9 cellular contexts compared by ENCODE assay signal in genomic region chr5:154191467-154192261, GRCh38. TPM values are rescaled to one million over a fixed set of nuclear protein-coding genes. Genes with fewer than 3 reads are reported as not detected.
DNase-seq lines count a peak whose midpoint lies in the region; ATAC-seq and TF ChIP-seq lines count a peak whose summit lies in the region.
"Had no signal": no experiment of that assay in that cellular context is flagged by ENCODE, and none has a peak within 500 bp of the region (broad histone marks: within the 10 kb centered on the region; RNA-seq: fewer than 3 reads in every experiment).

No MANE protein-coding gene starts in this region.

- CTCF ChIA-PET in HEK293 (lab: Yijun Ruan, JAX): interaction anchor here (0.7 to 3.8 kb wide), 5 partner anchors 12 to 231 kb away, joined by 4 to 16 read pairs (median 5); no protein-coding TSS in a partner anchor

- intact Hi-C loops in adrenal gland (cut with DNase I) (loop anchor here in 1 of 2 donors (5.0 kb wide), 1 partner anchor 211 kb away; no protein-coding TSS in a partner anchor), tibial artery (cut with DNase I; ENCODE audit: low total_unique reads) (no loop called here)

- no peaks in the 10 kb centered on the region for H3K27me3 ChIP-seq in adrenal gland
- no peaks in the 10 kb centered on the region for H3K27me3 ChIP-seq in kidney epithelial cell (ENCODE audit: control insufficient read depth, insufficient read depth, low read length)
- H3K27me3 ChIP-seq in tibial artery: no peaks in the 10 kb centered on the region

- POLR2A ChIA-PET in HEK293 (lab: Yijun Ruan, JAX): interaction anchor here (1.4 to 2.1 kb wide), 3 partner anchors 24 to 213 kb away, joined by 5 to 10 read pairs (median 5); no protein-coding TSS in a partner anchor

- ATAC-seq in GM21717 (IDR thresholded peaks at IDR 0.05; ENCODE audit: unreplicated experiment): no peak
- no peak for ATAC-seq in HG02623 (IDR thresholded peaks at IDR 0.05; ENCODE audit: unreplicated experiment)

- no peak for TF ChIP-seq POLR2A in adrenal gland (IDR thresholded peaks at IDR 0.05)

- H3K4me1 ChIP-seq in HEK293 (ENCODE audit: control insufficient read depth, insufficient read depth, low read length) (peaks cover 7% of the 10 kb centered on the region; the same call in 1 of the 2 replicates), adrenal gland (replicated peaks in 1 of 2) (peaks cover 21 to 38% of the 10 kb centered on the region in 2 donors), tibial artery (peaks cover 0 to 45% (median 30%) of the 10 kb centered on the region in 4 donors)

- H3K27ac ChIP-seq in 22Rv1: peak overlapping the region; percentile 72; the same call in 1 of the 2 replicates
- no peak overlapping the region for H3K27ac ChIP-seq in HEK293 (ENCODE audit: extremely low read depth, low read depth, low read length)
- peak overlapping the region in 2 of 5 donors; percentile 19 to 42 for H3K27ac ChIP-seq in adrenal gland
- H3K27ac ChIP-seq in tibial artery: peak overlapping the region; percentile 45 to 73
- H3K27ac ChIP-seq: cardiac muscle cell had no signal

- H3K9me3 ChIP-seq in HEK293 (ENCODE audit: control insufficient read depth, insufficient read depth, low read depth, low read length): no peaks in the 10 kb centered on the region
- no peaks in the 10 kb centered on the region for H3K9me3 ChIP-seq in adrenal gland (replicated peaks in 1 of 3)
- H3K9me3 ChIP-seq in tibial artery: no peaks in the 10 kb centered on the region

- DNase-seq in adrenal gland (peak in 5 of 7 donors; percentile 19 to 69 (median 51)), kidney epithelial cell (ENCODE audit: low read depth) (no peak), tibial artery (no peak), superior temporal gyrus (ENCODE audit: extremely low spot score) (no peak)

- WGBS in adrenal gland, 4 donors: 11 to 18% (median 14%) methylated on average over 10 of the region's 10 CpGs

- H3K36me3 ChIP-seq in HEK293 (ENCODE audit: control insufficient read depth in 2 of 2, insufficient read depth in 1 of 2, low read length in 2 of 2) (peaks cover 0 to 4% of the 10 kb centered on the region in 2 experiments; a peak in 1 of 3 replicates), adrenal gland (replicated peaks in 1 of 2) (no peaks in the 10 kb centered on the region), kidney epithelial cell (ENCODE audit: control insufficient read depth, insufficient read depth, low read length) (peaks cover 2% of the 10 kb centered on the region), tibial artery (no peaks in the 10 kb centered on the region)
- H3K36me3 ChIP-seq: cardiac muscle cell had no signal

- no peak overlapping the region for H3K4me3 ChIP-seq in HEK293 (ENCODE audit: low read depth, low read length)
- peak overlapping the region in 1 of 4 donors; percentile 79 for H3K4me3 ChIP-seq in adrenal gland
- H3K4me3 ChIP-seq in kidney epithelial cell (ENCODE audit: low read depth, low read length): peak overlapping the region; percentile 81
- peak overlapping the region; percentile 78 to 86 for H3K4me3 ChIP-seq in tibial artery

- no peak for TF ChIP-seq CTCF in 22Rv1 (IDR thresholded peaks at IDR 0.05)
- no peak for TF ChIP-seq CTCF in HEK293 (tag by site-specific recombination; IDR thresholded peaks at IDR 0.05)
- no peak for TF ChIP-seq CTCF in adrenal gland (IDR thresholded peaks at IDR 0.05)
- no peak for TF ChIP-seq CTCF in kidney epithelial cell (IDR thresholded peaks at IDR 0.05; ENCODE audit: insufficient read depth, low read length, poor library complexity, severe bottlenecking)
- TF ChIP-seq CTCF in tibial artery (IDR thresholded peaks at IDR 0.05): no peak

TF ChIP-seq in HEK293, 187 proteins besides CTCF, POLR2A, EP300 and RAD21:
- TF ChIP-seq ZNF660 (tag by site-specific recombination; IDR thresholded peaks at IDR 0.05) (no peak), ZNF488 (tag by site-specific recombination; IDR thresholded peaks at IDR 0.05) (no peak), ZBTB17 (tag by site-specific recombination; IDR thresholded peaks at IDR 0.05) (0 out of 2 replicates have a peak, but pooled peaks have one; percentile 44), MYNN (tag by site-specific recombination; IDR thresholded peaks at IDR 0.05; ENCODE audit: borderline replicate concordance) (no peak)

RNA-seq across cellular contexts. Expression of gene GALNT10, which starts 1.1 kb away (rescaled TPM):
- total RNA-seq in adrenal gland: 10 to 100 TPM; 26.6 to 74.1 (median 49.4) TPM
- 10 to 100 TPM in 1 of 3 donors, 1 to 10 TPM in 2; 5.6 to 55.9 (median 7.3) TPM for polyA plus RNA-seq in adrenal gland
- total RNA-seq in kidney epithelial cell: 27.6 and 28.8 TPM in 2 replicates

Comparison
In these comparisons a context has a peak if more than half of its experiments do, and no peak if none do; other contexts are left out.
1. DNase-seq: peak in adrenal gland (5 of 7); none in kidney epithelial cell (single experiment), tibial artery (0 of 2) and superior temporal gyrus (single experiment).